ENCODE assay signal across 10 cellular contexts in the genomic region with DNA sequence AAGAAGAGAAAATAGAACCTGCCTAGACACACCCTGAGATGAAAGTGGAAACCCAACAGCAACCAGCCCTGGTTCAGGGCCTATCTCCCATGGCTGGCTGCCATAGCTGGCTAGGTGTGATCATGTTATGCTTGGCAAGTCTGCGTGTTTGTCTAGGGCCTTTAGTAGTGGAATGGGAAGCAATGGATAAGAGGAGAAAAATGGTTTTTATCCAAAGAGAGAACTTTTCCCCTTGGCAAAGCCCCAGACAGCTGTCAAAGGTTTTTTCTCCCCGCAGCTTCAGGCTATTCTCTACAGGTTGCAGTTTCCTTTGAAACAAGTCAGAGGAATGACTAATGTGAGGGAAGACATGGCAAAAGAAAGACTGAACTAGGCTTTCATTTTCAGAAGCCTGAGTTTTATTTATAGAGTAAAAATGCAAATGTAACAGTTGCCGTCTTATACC.
A peak's percentile ranks its signal among the peaks of the same experiment; 100 is the strongest.
DNase-seq lines count a peak whose midpoint lies in the region; ATAC-seq and TF ChIP-seq lines count a peak whose summit lies in the region.
"Had no signal": no experiment of that assay in that cellular context is flagged by ENCODE, and none has a peak within 500 bp of the region (broad histone marks: within the 10 kb centered on the region; RNA-seq: fewer than 3 reads in every experiment).

No MANE protein-coding gene starts in this region.

- peak overlapping the region; percentile 72 for H3K4me2 ChIP-seq in MM.1S (ENCODE audit: low read depth, low read length)

- no peak overlapping the region for H3K4me3 Mint-ChIP-seq in stimulated activated effector memory CD8-positive, alpha-beta T cell treated with anti-CD3 and anti-CD28 coated beads, Interleukin-12 subunit alpha, Interleukin-12 subunit beta, amount 100 ng/mL, for 72 hours
- H3K4me3 Mint-ChIP-seq: activated naive CD4-positive, alpha-beta T cell treated with anti-CD3 and anti-CD28 coated beads for 36 hours had no signal

- H3K27me3 ChIP-seq in GM06990 (replicated peaks; ENCODE audit: control insufficient read depth, insufficient read depth, low read length) = no peaks in the 10 kb centered on the region
- no peaks in the 10 kb centered on the region for H3K27me3 ChIP-seq in MM.1S (replicated peaks; ENCODE audit: insufficient read depth, low read length)
- no peaks in the 10 kb centered on the region for H3K27me3 ChIP-seq in cardiac muscle cell

- H3K36me3 Mint-ChIP-seq in stimulated activated effector memory CD8-positive, alpha-beta T cell treated with anti-CD3 and anti-CD28 coated beads, Interleukin-12 subunit alpha, Interleukin-12 subunit beta, amount 100 ng/mL, for 72 hours = no peaks in the 10 kb centered on the region

- H3K4me1 ChIP-seq in MM.1S (ENCODE audit: low read length) (peaks cover 18% of the 10 kb centered on the region), cardiac muscle cell (ENCODE audit: low read depth) (peaks cover 4% of the 10 kb centered on the region)

- H3K9me2 ChIP-seq in MM.1S (replicated peaks; ENCODE audit: insufficient read depth, low read length) = no peaks in the 10 kb centered on the region

- no peak for TF ChIP-seq CTCF in GM06990 (IDR thresholded peaks at IDR 0.05; ENCODE audit: insufficient read depth, low read length, poor library complexity, severe bottlenecking)
- no peak for TF ChIP-seq CTCF in MM.1S (IDR thresholded peaks at IDR 0.05; ENCODE audit: low read length)
- TF ChIP-seq CTCF in cardiac muscle cell (IDR thresholded peaks at IDR 0.05; ENCODE audit: low read depth, low read length) = no peak

- peak overlapping the region; percentile 59 for H2AFZ ChIP-seq in MM.1S (ENCODE audit: low read length)

- H3K36me3 ChIP-seq in GM06990 (ENCODE audit: control insufficient read depth, insufficient read depth, low read length) (no peaks in the 10 kb centered on the region), MM.1S (replicated peaks; ENCODE audit: insufficient read depth, low read length) (no peaks in the 10 kb centered on the region), cardiac muscle cell (no peaks in the 10 kb centered on the region)

- H3F3A ChIP-seq in MM.1S (ENCODE audit: insufficient read depth, low read length) = peaks cover 14% of the 10 kb centered on the region

- H3K4me3 ChIP-seq in GM06990 (replicated peaks; ENCODE audit: low read depth, low read length) = peak overlapping the region; percentile 8; the same call in 1 of the 2 replicates
- peak overlapping the region; percentile 35 for H3K4me3 ChIP-seq in MM.1S (ENCODE audit: low read length)
- no peak overlapping the region for H3K4me3 ChIP-seq in cardiac muscle cell

- H3K9me3 Mint-ChIP-seq in stimulated activated effector memory CD8-positive, alpha-beta T cell treated with anti-CD3 and anti-CD28 coated beads, Interleukin-12 subunit alpha, Interleukin-12 subunit beta, amount 100 ng/mL, for 72 hours = peaks cover 4% of the 10 kb centered on the region
- H3K9me3 Mint-ChIP-seq: activated naive CD4-positive, alpha-beta T cell treated with anti-CD3 and anti-CD28 coated beads for 36 hours had no signal

- H3K27ac ChIP-seq in MM.1S (ENCODE audit: low read length) = peak overlapping the region; percentile 82; the same call in 1 of the 2 replicates
- peak overlapping the region; percentile 15 for H3K27ac ChIP-seq in cardiac muscle cell

- no peaks in the 10 kb centered on the region for H3K9me3 ChIP-seq in MM.1S (replicated peaks; ENCODE audit: insufficient read depth, low read length)
- H3K9me3 ChIP-seq in cardiac muscle cell (ENCODE audit: low read depth) = no peaks in the 10 kb centered on the region

- H3K9ac ChIP-seq in MM.1S (ENCODE audit: low read length) = peak overlapping the region; percentile 31; the same call in 1 of the 2 replicates

- no peaks in the 10 kb centered on the region for H3K4me1 Mint-ChIP-seq in stimulated activated effector memory CD8-positive, alpha-beta T cell treated with anti-CD3 and anti-CD28 coated beads, Interleukin-12 subunit alpha, Interleukin-12 subunit beta, amount 100 ng/mL, for 72 hours

- no peak overlapping the region for H3K27ac Mint-ChIP-seq in stimulated activated effector memory CD8-positive, alpha-beta T cell treated with anti-CD3 and anti-CD28 coated beads, Interleukin-12 subunit alpha, Interleukin-12 subunit beta, amount 100 ng/mL, for 72 hours
- H3K27ac Mint-ChIP-seq: activated naive CD4-positive, alpha-beta T cell treated with anti-CD3 and anti-CD28 coated beads for 36 hours had no signal

- H4K20me1 ChIP-seq in MM.1S (ENCODE audit: insufficient read depth, low read length) = no peaks in the 10 kb centered on the region

- H3K79me2 ChIP-seq in MM.1S (ENCODE audit: low read length) = no peaks in the 10 kb centered on the region

- ATAC-seq in GM21717 (IDR thresholded peaks at IDR 0.05; ENCODE audit: unreplicated experiment) = peak; percentile 96
- no peak for ATAC-seq in stimulated activated effector memory CD8-positive, alpha-beta T cell treated with anti-CD3 and anti-CD28 coated beads, Interleukin-12 subunit alpha, Interleukin-12 subunit beta, amount 100 ng/mL, for 72 hours

- DNase-seq in GM06990 (ENCODE audit: extremely low read depth, insufficient read length) (peak; percentile 15), MM.1S (peak; percentile 57), cardiac muscle cell (ENCODE audit: low read depth in 1 of 2, low spot score in 1 of 2) (peak in 1 of 2 donors; percentile 34), DMS53 treated with DMSO at 0.1 percent for 48 hours (lab: John Stamatoyannopoulos, UW; ENCODE audit: unreplicated experiment) (no peak), amygdala (lab: John Stamatoyannopoulos, UW) (no peak), COLO829 (ENCODE audit: low spot score) (no peak)
- no peak for DNase-seq in stimulated activated effector memory CD8-positive, alpha-beta T cell treated with anti-CD3 and anti-CD28 coated beads, Interleukin-12 subunit alpha, Interleukin-12 subunit beta, amount 100 ng/mL, for 72 hours (ENCODE audit: low spot score in 2 of 2)
- DNase-seq: activated naive CD4-positive, alpha-beta T cell treated with anti-CD3 and anti-CD28 coated beads for 36 hours; SW 1271 had no signal

Comparison
In these comparisons a context has a peak if more than half of its experiments do, and no peak if none do; other contexts are left out.
1. DNase-seq: peak in GM06990 (single experiment) and MM.1S (single experiment); none in DMS53 treated with DMSO at 0.1 percent for 48 hours (single experiment), amygdala (0 of 56), stimulated activated effector memory CD8-positive, alpha-beta T cell treated with anti-CD3 and anti-CD28 coated beads, Interleukin-12 subunit alpha, Interleukin-12 subunit beta, amount 100 ng/mL, for 72 hours (0 of 2) and COLO829 (single experiment).